ENCODE assay signal across 10 cellular contexts in the genomic region with DNA sequence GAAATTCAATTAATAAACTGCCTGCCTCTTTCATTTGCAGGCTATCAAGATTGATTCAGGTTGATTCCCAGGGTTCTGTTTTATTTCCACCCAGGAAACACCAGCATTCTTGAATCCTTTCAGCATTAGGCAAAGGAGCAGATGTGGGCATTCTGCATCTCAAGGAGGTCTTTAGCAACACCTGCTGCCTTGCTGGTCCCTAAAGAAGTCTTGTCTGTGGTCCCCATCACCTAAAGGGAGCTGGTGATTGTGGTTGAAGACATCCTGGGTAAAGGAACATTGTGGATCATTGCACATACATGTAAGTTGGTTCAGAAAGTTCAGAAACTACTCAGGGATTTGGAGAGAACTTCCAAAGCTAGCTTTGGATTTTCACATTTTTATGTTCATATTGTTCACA.
"Had no signal": no experiment of that assay in that cellular context is flagged by ENCODE, and none has a peak within 500 bp of the region (broad histone marks: within the 10 kb centered on the region; RNA-seq: fewer than 3 reads in every experiment).

No MANE protein-coding gene starts in this region.

- H2AFZ ChIP-seq: GM23248 had no signal

- H3K9me3 ChIP-seq: HAP-1 had no signal

- ATAC-seq: HCT116 had no signal

- H3K36me3 ChIP-seq: HAP-1 had no signal

- H3K4me3 ChIP-seq: GM23248, HAP-1 had no signal

- H3K9ac ChIP-seq: GM23248, KMS-11 had no signal

- H3K27ac ChIP-seq: GM23248, KMS-11 had no signal

- FAIRE-seq: HTR-8/SVneo had no signal

- H3K4me2 ChIP-seq: KMS-11 had no signal

- H3K4me1 ChIP-seq: HAP-1 had no signal

- DNase-seq: GM23248, GOT3, H7, HFFc6, Karpas-422, KBM-7 had no signal
